In the genomic region with DNA sequence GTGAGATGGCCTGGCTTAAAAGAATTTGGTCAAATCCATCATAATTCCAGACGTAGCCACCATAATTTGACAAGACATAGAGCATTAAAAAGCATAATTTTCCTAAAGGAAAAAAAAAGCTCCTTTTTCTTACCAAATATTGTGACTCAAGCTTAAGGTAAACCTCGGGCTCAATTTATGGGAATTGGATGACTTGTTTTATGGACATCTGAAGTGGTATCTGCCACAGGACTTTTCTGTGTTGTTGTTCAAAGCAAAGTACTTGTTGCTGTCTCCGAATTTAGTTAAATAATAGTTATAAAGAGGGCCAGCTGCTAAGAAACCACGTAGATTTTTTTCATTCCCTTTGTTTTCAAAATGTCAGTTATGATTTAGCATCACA, we compare ENCODE assay signal across 8 cellular contexts. TPM values are rescaled to one million over a fixed set of nuclear protein-coding genes. Genes with fewer than 3 reads are reported as not detected.
DNase-seq lines count a peak whose midpoint lies in the region; ATAC-seq lines count a peak whose summit lies in the region.

No MANE protein-coding gene starts in this region.

- peaks cover 5% of the 10 kb centered on the region for H3K4me1 ChIP-seq in thymus (ENCODE audit: control insufficient read depth, insufficient read depth, low read length)

- H3K4me1 Mint-ChIP-seq in activated CD4-positive, alpha-beta T cell treated with anti-CD3 and anti-CD28 coated beads, Interleukin-2, amount 10 ng/mL, durations not matched to agents 7 days and 5 days: peaks cover 59% of the 10 kb centered on the region
- peaks cover 38% of the 10 kb centered on the region for H3K4me1 Mint-ChIP-seq in activated naive CD8-positive, alpha-beta T cell treated with anti-CD3 and anti-CD28 coated beads, Interleukin-2, amount 10 ng/mL, durations not matched to agents 7 days and 5 days

- no peaks in the 10 kb centered on the region for H3K27me3 ChIP-seq in layer of hippocampus (ENCODE audit: control insufficient read depth, insufficient read depth, low read length)
- no peaks in the 10 kb centered on the region for H3K27me3 ChIP-seq in thymus (ENCODE audit: control insufficient read depth, insufficient read depth)

- no peaks in the 10 kb centered on the region for H3K9me3 Mint-ChIP-seq in activated CD4-positive, alpha-beta T cell treated with anti-CD3 and anti-CD28 coated beads, Interleukin-2, amount 10 ng/mL, durations not matched to agents 7 days and 5 days
- no peaks in the 10 kb centered on the region for H3K9me3 Mint-ChIP-seq in activated naive CD8-positive, alpha-beta T cell treated with anti-CD3 and anti-CD28 coated beads, Interleukin-2, amount 10 ng/mL, durations not matched to agents 7 days and 5 days

- POLR2A ChIA-PET in activated CD4-positive, alpha-beta T cell treated with anti-CD3 and anti-CD28 coated beads, Interleukin-2, amount 10 ng/mL, durations not matched to agents 7 days and 5 days (lab: Charles Lee): no interaction called here
- POLR2A ChIA-PET in activated naive CD8-positive, alpha-beta T cell treated with anti-CD3 and anti-CD28 coated beads, Interleukin-2, amount 10 ng/mL, durations not matched to agents 7 days and 5 days (lab: Charles Lee): no interaction called here

- CTCF ChIA-PET in activated CD4-positive, alpha-beta T cell treated with anti-CD3 and anti-CD28 coated beads, Interleukin-2, amount 10 ng/mL, durations not matched to agents 7 days and 5 days (lab: Charles Lee): interaction anchor here (2.1 kb wide), 1 partner anchor 15 kb away, joined by 7 read pairs; no protein-coding TSS in a partner anchor

- H3K36me3 Mint-ChIP-seq in activated CD4-positive, alpha-beta T cell treated with anti-CD3 and anti-CD28 coated beads, Interleukin-2, amount 10 ng/mL, durations not matched to agents 7 days and 5 days (ENCODE audit: low read depth): peaks cover 8% of the 10 kb centered on the region
- H3K36me3 Mint-ChIP-seq in activated naive CD8-positive, alpha-beta T cell treated with anti-CD3 and anti-CD28 coated beads, Interleukin-2, amount 10 ng/mL, durations not matched to agents 7 days and 5 days: peaks cover 11% of the 10 kb centered on the region

- peak overlapping the region; percentile 95 for H3K4me3 ChIP-seq in thymus (ENCODE audit: low read length)

- no peak for ATAC-seq in activated naive CD8-positive, alpha-beta T cell treated with anti-CD3 and anti-CD28 coated beads, Interleukin-2, amount 10 ng/mL, durations not matched to agents 7 days and 5 days (ENCODE audit: low read depth)
- ATAC-seq in HG03139 (IDR thresholded peaks at IDR 0.05; ENCODE audit: unreplicated experiment) (no peak), HG02610 (IDR thresholded peaks at IDR 0.05; ENCODE audit: unreplicated experiment) (no peak)

- no peaks in the 10 kb centered on the region for H3K9me3 ChIP-seq in thymus (ENCODE audit: control insufficient read depth)

- H3K27ac ChIP-seq in layer of hippocampus (ENCODE audit: low read depth, low read length) (peak overlapping the region; percentile 76), thymus (ENCODE audit: low read depth) (no peak overlapping the region)

- no peak for DNase-seq in activated CD4-positive, alpha-beta T cell treated with anti-CD3 and anti-CD28 coated beads, Interleukin-2, amount 10 ng/mL, durations not matched to agents 7 days and 5 days
- no peak for DNase-seq in activated CD4-positive, alpha-beta T cell treated with anti-CD3 and anti-CD28 coated beads, Interleukin-2, amount 50 U/mL, for 4 hours
- DNase-seq in activated naive CD8-positive, alpha-beta T cell treated with anti-CD3 and anti-CD28 coated beads, Interleukin-2, amount 10 ng/mL, durations not matched to agents 7 days and 5 days: no peak
- no peak for DNase-seq in stimulated activated CD4-positive, alpha-beta T cell treated with anti-CD3 and anti-CD28 coated beads, Interleukin-4, amount 100 ng/mL, for 24 hours

- H3K36me3 ChIP-seq in thymus (ENCODE audit: control insufficient read depth, insufficient read depth): no peaks in the 10 kb centered on the region

- H3K4me3 Mint-ChIP-seq in activated CD4-positive, alpha-beta T cell treated with anti-CD3 and anti-CD28 coated beads, Interleukin-2, amount 10 ng/mL, durations not matched to agents 7 days and 5 days: peak overlapping the region; percentile 89
- peak overlapping the region; percentile 75 for H3K4me3 Mint-ChIP-seq in activated naive CD8-positive, alpha-beta T cell treated with anti-CD3 and anti-CD28 coated beads, Interleukin-2, amount 10 ng/mL, durations not matched to agents 7 days and 5 days

- 18% methylated on average over 4 of the region's 4 CpGs for WGBS in thymus

- peak overlapping the region; percentile 72 for H3K27ac Mint-ChIP-seq in activated CD4-positive, alpha-beta T cell treated with anti-CD3 and anti-CD28 coated beads, Interleukin-2, amount 10 ng/mL, durations not matched to agents 7 days and 5 days
- no peak overlapping the region for H3K27ac Mint-ChIP-seq in activated naive CD8-positive, alpha-beta T cell treated with anti-CD3 and anti-CD28 coated beads, Interleukin-2, amount 10 ng/mL, durations not matched to agents 7 days and 5 days

- no peaks in the 10 kb centered on the region for H3K27me3 Mint-ChIP-seq in activated CD4-positive, alpha-beta T cell treated with anti-CD3 and anti-CD28 coated beads, Interleukin-2, amount 10 ng/mL, durations not matched to agents 7 days and 5 days
- H3K27me3 Mint-ChIP-seq in activated naive CD8-positive, alpha-beta T cell treated with anti-CD3 and anti-CD28 coated beads, Interleukin-2, amount 10 ng/mL, durations not matched to agents 7 days and 5 days: peaks cover 2% of the 10 kb centered on the region

RNA-seq across cellular contexts. Expression of a gene that starts 1.1 kb away (rescaled TPM):
- total RNA-seq in activated CD4-positive, alpha-beta T cell treated with anti-CD3 and anti-CD28 coated beads, Interleukin-2, amount 10 ng/mL, durations not matched to agents 7 days and 5 days: 10 to 100 TPM; 12.5 to 14.1 TPM
- 1 to 10 TPM; 8.5 to 9.3 TPM for total RNA-seq in activated naive CD8-positive, alpha-beta T cell treated with anti-CD3 and anti-CD28 coated beads, Interleukin-2, amount 10 ng/mL, durations not matched to agents 7 days and 5 days
- 26.0 TPM for polyA plus RNA-seq in thymus
